In genomic region chr16:19681637-19682036, GRCh38 we compare ENCODE assay signal across 26 cellular contexts.
"Had no signal": no experiment of that assay in that cellular context is flagged by ENCODE, and none has a peak within 500 bp of the region (broad histone marks: within the 10 kb centered on the region; RNA-seq: fewer than 3 reads in every experiment).

No MANE protein-coding gene starts in this region.

- H3K4me3 ChIP-seq: cardiac muscle cell, coronary artery, esophagus squamous epithelium, gastroesophageal sphincter had no signal

- DNase-seq: activated CD4-positive, alpha-beta memory T cell treated with anti-CD3 and anti-CD28 coated beads, Interleukin-2, amount 10 ng/mL, durations not matched to agents 7 days and 5 days; activated CD4-positive, alpha-beta T cell treated with anti-CD3 and anti-CD28 coated beads for 1 hour; activated CD4-positive, alpha-beta T cell treated with anti-CD3 and anti-CD28 coated beads for 4 hours; activated CD4-positive, alpha-beta T cell treated with anti-CD3 and anti-CD28 coated beads, Interleukin-2, amount 10 ng/mL, durations not matched to agents 7 days and 5 days; activated CD4-positive, alpha-beta T cell treated with anti-CD3 and anti-CD28 coated beads, Interleukin-2, amount 50 U/mL, for 4 hours; activated CD8-positive, alpha-beta memory T cell treated with anti-CD3 and anti-CD28 coated beads, Interleukin-2, amount 50 U/mL, for 48 hours; activated effector memory CD4-positive, alpha-beta T cell treated with Interleukin-2 at 50 U/mL for 16 hours; activated gamma-delta T cell treated with Interleukin-2 at 50 U/mL for 16 hours; activated naive CD4-positive, alpha-beta T cell treated with anti-CD3 and anti-CD28 coated beads, Interleukin-2, amount 50 U/mL, for 16 hours; activated naive CD4-positive, alpha-beta T cell treated with Interleukin-2 at 50 U/mL for 16 hours; activated T-cell treated with anti-CD3 and anti-CD28 coated beads for 4 hours; activated T-cell treated with anti-CD3 and anti-CD28 coated beads, Interleukin-2, amount 50 U/mL, for 4 hours; amniotic stem cell; central memory CD4-positive, alpha-beta T cell; cerebellar nuclear complex; effector CD4-positive, alpha-beta T cell; effector memory CD8-positive, alpha-beta T cell; esophagus squamous epithelium; foreskin melanocyte; T-helper 2 cell had no signal

- H3K9me3 ChIP-seq: esophagus squamous epithelium had no signal

- H3K27me3 ChIP-seq: cardiac muscle cell, esophagus squamous epithelium, gastroesophageal sphincter had no signal

- ATAC-seq: activated T-cell treated with anti-CD3 and anti-CD28 coated beads, Interleukin-2, amount 50 U/mL, for 4 hours; activated T-helper 17 cell treated with anti-CD3 and anti-CD28 coated beads, Interleukin-2, amount 50 U/mL, for 72 hours; effector memory CD8-positive, alpha-beta T cell; gastroesophageal sphincter had no signal

- H3K4me1 ChIP-seq: esophagus squamous epithelium, gastroesophageal sphincter had no signal

- H3K27ac ChIP-seq: cardiac muscle cell, coronary artery, epithelial cell of prostate, esophagus squamous epithelium, gastroesophageal sphincter, VCaP had no signal
